In genomic region chr6:113110211-113110610, GRCh38 we compare ENCODE assay signal across 25 cellular contexts.
"Had no signal": no experiment of that assay in that cellular context is flagged by ENCODE, and none has a peak within 500 bp of the region (broad histone marks: within the 10 kb centered on the region; RNA-seq: fewer than 3 reads in every experiment).

No MANE protein-coding gene starts in this region.

- H3K36me3 Mint-ChIP-seq: naive B cell had no signal

- DNase-seq: dermis blood vessel endothelial cell; effector CD8-positive, alpha-beta T cell; effector memory CD8-positive, alpha-beta T cell; endodermal cell; erythroblast; esophagus squamous epithelium; foreskin fibroblast; foreskin melanocyte; gastrocnemius medialis; glutamatergic neuron; head of caudate nucleus; heart right ventricle; hippocampal formation; left cardiac atrium; left lung; left ventricle myocardium superior; lower lobe of right lung; mesenchymal stem cell; mucosa of descending colon; naive B cell had no signal

- H3K27ac Mint-ChIP-seq: effector memory CD8-positive, alpha-beta T cell; endodermal cell; mesothelial cell of epicardium; naive B cell had no signal

- H3K4me3 Mint-ChIP-seq: effector memory CD8-positive, alpha-beta T cell; endodermal cell; mesothelial cell of epicardium; naive B cell had no signal

- H3K36me3 ChIP-seq: esophagus squamous epithelium, gastrocnemius medialis, heart right ventricle, left lung, lower lobe of right lung had no signal

- H3K4me1 Mint-ChIP-seq: endodermal cell, naive B cell had no signal

- H3K27me3 ChIP-seq: esophagus squamous epithelium, gastrocnemius medialis, heart right ventricle, left lung had no signal

- H3K27ac ChIP-seq: coronary artery, epithelial cell of prostate, esophagus squamous epithelium, gastrocnemius medialis, heart right ventricle, left lung, lower lobe of right lung had no signal

- H3K9me3 ChIP-seq: esophagus squamous epithelium, gastrocnemius medialis, left lung, mucosa of descending colon had no signal

- FAIRE-seq: keratinocyte had no signal

- H3K4me3 ChIP-seq: coronary artery, esophagus squamous epithelium, gastrocnemius medialis, heart right ventricle, left lung, lower lobe of right lung, mucosa of descending colon had no signal

- ATAC-seq: effector memory CD8-positive, alpha-beta T cell; esophagus mucosa; gastrocnemius medialis; heart right ventricle; left cardiac atrium; left lung; left ventricle myocardium superior; lower lobe of right lung; mucosa of descending colon had no signal

- H3K27me3 Mint-ChIP-seq: effector memory CD8-positive, alpha-beta T cell had no signal

- H3K4me1 ChIP-seq: esophagus squamous epithelium, gastrocnemius medialis, heart right ventricle, left lung, lower lobe of right lung had no signal
